8 cellular contexts compared by ENCODE assay signal in genomic region chr3:142225885-142226215, GRCh38. TPM values are rescaled to one million over a fixed set of nuclear protein-coding genes. Genes with fewer than 3 reads are reported as not detected.
A peak's percentile ranks its signal among the peaks of the same experiment; 100 is the strongest.
DNase-seq lines count a peak whose midpoint lies in the region; ATAC-seq and TF ChIP-seq lines count a peak whose summit lies in the region.

No MANE protein-coding gene starts in this region.

- no peaks in the 10 kb centered on the region for H4K20me1 ChIP-seq in OCI-LY3 (ENCODE audit: insufficient read depth, low read length)

- TF ChIP-seq CTCF in OCI-LY3 (IDR thresholded peaks at IDR 0.05; ENCODE audit: low read depth, low read length) (no peak), esophagus squamous epithelium (IDR thresholded peaks at IDR 0.05) (no peak), retinal pigment epithelial cell (conservative IDR thresholded peaks at IDR 0.05; ENCODE audit: low read depth, low read length) (no peak)

- no peak overlapping the region for H3K9ac ChIP-seq in OCI-LY3 (ENCODE audit: low read length)

- no peak for TF ChIP-seq POLR2A in esophagus squamous epithelium (IDR thresholded peaks at IDR 0.05)

- H3K36me3 ChIP-seq in OCI-LY3 (replicated peaks; ENCODE audit: low read depth, low read length) (no peaks in the 10 kb centered on the region), esophagus squamous epithelium (no peaks in the 10 kb centered on the region)

- H3K9me3 ChIP-seq in OCI-LY3 (ENCODE audit: insufficient read depth, low read length) (no peaks in the 10 kb centered on the region), esophagus squamous epithelium (no peaks in the 10 kb centered on the region)

- H3K4me3 ChIP-seq in OCI-LY3 (ENCODE audit: low read length) (peak overlapping the region; percentile 89), esophagus squamous epithelium (peak overlapping the region; percentile 81 to 94 (median 88)), retinal pigment epithelial cell (ENCODE audit: low read length) (peak overlapping the region; percentile 76)

- H3K4me2 ChIP-seq in OCI-LY3 (ENCODE audit: low read length): peak overlapping the region; percentile 21

- intact Hi-C loops in esophagus squamous epithelium (cut with DNase I): no loop called here

- ATAC-seq in GM18511 (IDR thresholded peaks at IDR 0.05; ENCODE audit: unreplicated experiment) (peak; percentile 11), HG02759 (IDR thresholded peaks at IDR 0.05; ENCODE audit: unreplicated experiment) (no peak), GM19328 (IDR thresholded peaks at IDR 0.05; ENCODE audit: unreplicated experiment) (no peak)

- no peak overlapping the region for H2AFZ ChIP-seq in OCI-LY3 (ENCODE audit: low read depth, low read length)

- no peak for DNase-seq in esophagus squamous epithelium (lab: John Stamatoyannopoulos, UW)
- DNase-seq in retinal pigment epithelial cell (ENCODE audit: low read depth): no peak
- DNase-seq in C1 segment of cervical spinal cord (lab: John Stamatoyannopoulos, UW): no peak
- no peak for DNase-seq in stimulated activated CD4-positive, alpha-beta T cell treated with anti-CD3 and anti-CD28 coated beads, Interleukin-2, amount 100 ng/mL, for 48 hours

- WGBS in esophagus squamous epithelium, 2 donors: 61 to 84% methylated on average over 6 to 17 of the region's 17 CpGs

- H3K79me2 ChIP-seq in OCI-LY3 (ENCODE audit: low read length): peaks cover 2% of the 10 kb centered on the region; the same call in 1 of the 2 replicates

- H3K4me1 ChIP-seq in OCI-LY3 (ENCODE audit: low read length) (peaks cover 4% of the 10 kb centered on the region; the same call in 1 of the 2 replicates), esophagus squamous epithelium (peaks cover 0 to 24% (median 0%) of the 10 kb centered on the region in 3 donors)

- no peaks in the 10 kb centered on the region for H3K27me3 ChIP-seq in OCI-LY3 (ENCODE audit: low read depth, low read length)
- H3K27me3 ChIP-seq in esophagus squamous epithelium: no peaks in the 10 kb centered on the region

- H3K27ac ChIP-seq in OCI-LY3 (ENCODE audit: low read length) (no peak overlapping the region), esophagus squamous epithelium (peak overlapping the region; percentile 89 to 96 (median 90))

RNA-seq across cellular contexts. Expression of gene GK5, which starts 0.5 kb away (rescaled TPM):
- total RNA-seq in esophagus squamous epithelium: 10 to 100 TPM; 10.8 to 18.3 (median 12.7) TPM
